In genomic region chr7:140810830-140811556, GRCh38 we compare ENCODE assay signal across 1 cellular context.
TF ChIP-seq lines count a peak whose summit lies in the region.

No MANE protein-coding gene starts in this region.

TF ChIP-seq in HepG2, 621 proteins besides CTCF, POLR2A, EP300 and RAD21 (continued from another document and continues in another):
- TF ChIP-seq PREB (CRISPR knock-in tag; IDR thresholded peaks at IDR 0.05): no peak
- TF ChIP-seq SMC3 (IDR thresholded peaks at IDR 0.05; ENCODE audit: low read length): peak; percentile 96
- TF ChIP-seq ZKSCAN1 (IDR thresholded peaks at IDR 0.05; ENCODE audit: low read length): no peak
- no peak for TF ChIP-seq ZFY (CRISPR knock-in tag; IDR thresholded peaks at IDR 0.05)
- no peak for TF ChIP-seq NFKB2 (CRISPR knock-in tag; IDR thresholded peaks at IDR 0.05; ENCODE audit: borderline replicate concordance)
- TF ChIP-seq TARDBP (CRISPR knock-in tag; IDR thresholded peaks at IDR 0.05): no peak
- TF ChIP-seq SRSF1 (optimal IDR thresholded peaks at IDR 0.05; ENCODE audit: low read depth, low read length): no peak
- TF ChIP-seq SNAI1 (CRISPR knock-in tag; IDR thresholded peaks at IDR 0.05; ENCODE audit: borderline replicate concordance): no peak
- no peak for TF ChIP-seq ZNF75D (CRISPR knock-in tag; IDR thresholded peaks at IDR 0.05; ENCODE audit: borderline replicate concordance)
- no peak for TF ChIP-seq KDM5B (CRISPR knock-in tag; IDR thresholded peaks at IDR 0.05; ENCODE audit: borderline replicate concordance)
- no peak for TF ChIP-seq GRHL1 (CRISPR knock-in tag; conservative IDR thresholded peaks at IDR 0.05)
- no peak for TF ChIP-seq ZNF615 (CRISPR knock-in tag; IDR thresholded peaks at IDR 0.05; ENCODE audit: borderline replicate concordance)
- TF ChIP-seq THYN1 (CRISPR knock-in tag; IDR thresholded peaks at IDR 0.05; ENCODE audit: borderline replicate concordance, low read depth): no peak
- TF ChIP-seq AGO1 (IDR thresholded peaks at IDR 0.05; ENCODE audit: low read depth, low read length, poor library complexity, severe bottlenecking): no peak
- TF ChIP-seq RELA (CRISPR knock-in tag; IDR thresholded peaks at IDR 0.05): no peak
- no peak for TF ChIP-seq KMT2B (CRISPR knock-in tag; IDR thresholded peaks at IDR 0.05)
- no peak for TF ChIP-seq XBP1 (CRISPR knock-in tag; IDR thresholded peaks at IDR 0.05)
- no peak for TF ChIP-seq ARID4A (CRISPR knock-in tag; IDR thresholded peaks at IDR 0.05; ENCODE audit: borderline replicate concordance)
- no peak for TF ChIP-seq ZNF558 (CRISPR knock-in tag; IDR thresholded peaks at IDR 0.05; ENCODE audit: borderline replicate concordance)
- no peak for TF ChIP-seq MAFF (IDR thresholded peaks at IDR 0.05; ENCODE audit: low read depth, low read length)
- TF ChIP-seq SAP130 (CRISPR knock-in tag; IDR thresholded peaks at IDR 0.05; ENCODE audit: low read depth): peak; percentile 36; the same call in 1 of the 2 replicates
- no peak for TF ChIP-seq TEAD2 (CRISPR knock-in tag; IDR thresholded peaks at IDR 0.05)
- 0 out of 2 replicates have a peak, but pooled peaks have one; percentile 38 for TF ChIP-seq ELF3 (CRISPR knock-in tag; IDR thresholded peaks at IDR 0.05)
- no peak for TF ChIP-seq SMAD9 (CRISPR knock-in tag; IDR thresholded peaks at IDR 0.05)
- TF ChIP-seq ARID2 (CRISPR knock-in tag; IDR thresholded peaks at IDR 0.05; ENCODE audit: borderline replicate concordance): no peak
- no peak for TF ChIP-seq ESRRA (CRISPR knock-in tag; IDR thresholded peaks at IDR 0.05; ENCODE audit: low read depth)
- TF ChIP-seq NCOA5 (CRISPR knock-in tag; IDR thresholded peaks at IDR 0.05): no peak
- no peak for TF ChIP-seq FUBP1 (CRISPR knock-in tag; IDR thresholded peaks at IDR 0.05; ENCODE audit: borderline replicate concordance)
- no peak for TF ChIP-seq ZNF569 (CRISPR knock-in tag; IDR thresholded peaks at IDR 0.05; ENCODE audit: borderline replicate concordance)
- TF ChIP-seq ATF3 (CRISPR knock-in tag; IDR thresholded peaks at IDR 0.05): no peak
- no peak for TF ChIP-seq MYNN (CRISPR knock-in tag; IDR thresholded peaks at IDR 0.05; ENCODE audit: low read depth)
- TF ChIP-seq THRA (CRISPR knock-in tag; IDR thresholded peaks at IDR 0.05; ENCODE audit: borderline replicate concordance): peak; percentile 52; the same call in 1 of the 2 replicates
- TF ChIP-seq ZNF550 (CRISPR knock-in tag; IDR thresholded peaks at IDR 0.05; ENCODE audit: borderline replicate concordance): no peak
- no peak for TF ChIP-seq ZBTB46 (CRISPR knock-in tag; IDR thresholded peaks at IDR 0.05; ENCODE audit: borderline replicate concordance)
- no peak for TF ChIP-seq RORA (CRISPR knock-in tag; IDR thresholded peaks at IDR 0.05)
- peak; percentile 48; the same call in 1 of the 2 replicates for TF ChIP-seq ZBED4 (CRISPR knock-in tag; IDR thresholded peaks at IDR 0.05; ENCODE audit: borderline replicate concordance)
- no peak for TF ChIP-seq ZNF782 (CRISPR knock-in tag; IDR thresholded peaks at IDR 0.05; ENCODE audit: borderline replicate concordance)
- TF ChIP-seq RCOR2 (CRISPR knock-in tag; IDR thresholded peaks at IDR 0.05): no peak
- TF ChIP-seq ZNF749 (CRISPR knock-in tag; IDR thresholded peaks at IDR 0.05; ENCODE audit: borderline replicate concordance): no peak
- no peak for TF ChIP-seq ATF5 (CRISPR knock-in tag; IDR thresholded peaks at IDR 0.05; ENCODE audit: low read depth)
- no peak for TF ChIP-seq FOXJ3 (CRISPR knock-in tag; IDR thresholded peaks at IDR 0.05; ENCODE audit: borderline replicate concordance)
- TF ChIP-seq ZNF576 (CRISPR knock-in tag; IDR thresholded peaks at IDR 0.05): no peak
- no peak for TF ChIP-seq ZNF234 (CRISPR knock-in tag; conservative IDR thresholded peaks at IDR 0.05)
- no peak for TF ChIP-seq ZFP36 (IDR thresholded peaks at IDR 0.05; ENCODE audit: borderline replicate concordance, low read depth, low read length, partially characterized antibody)
- no peak for TF ChIP-seq GTF2F1 (IDR thresholded peaks at IDR 0.05; ENCODE audit: low read length)
- no peak for TF ChIP-seq HNF4A (CRISPR knock-in tag; IDR thresholded peaks at IDR 0.05)
- no peak for TF ChIP-seq MAX (IDR thresholded peaks at IDR 0.05)
- TF ChIP-seq ZNF441 (CRISPR knock-in tag; IDR thresholded peaks at IDR 0.05; ENCODE audit: borderline replicate concordance): no peak
- 0 out of 2 replicates have a peak, but pooled peaks have one; percentile 28 for TF ChIP-seq MIXL1 (CRISPR knock-in tag; IDR thresholded peaks at IDR 0.05)
- no peak for TF ChIP-seq KAT2B (IDR thresholded peaks at IDR 0.05; ENCODE audit: borderline replicate concordance, low read depth, low read length)
- no peak for TF ChIP-seq NFE2L1 (CRISPR knock-in tag; IDR thresholded peaks at IDR 0.05; ENCODE audit: borderline replicate concordance)
- TF ChIP-seq ZNF468 (CRISPR knock-in tag; IDR thresholded peaks at IDR 0.05): no peak
